In the genomic region with DNA sequence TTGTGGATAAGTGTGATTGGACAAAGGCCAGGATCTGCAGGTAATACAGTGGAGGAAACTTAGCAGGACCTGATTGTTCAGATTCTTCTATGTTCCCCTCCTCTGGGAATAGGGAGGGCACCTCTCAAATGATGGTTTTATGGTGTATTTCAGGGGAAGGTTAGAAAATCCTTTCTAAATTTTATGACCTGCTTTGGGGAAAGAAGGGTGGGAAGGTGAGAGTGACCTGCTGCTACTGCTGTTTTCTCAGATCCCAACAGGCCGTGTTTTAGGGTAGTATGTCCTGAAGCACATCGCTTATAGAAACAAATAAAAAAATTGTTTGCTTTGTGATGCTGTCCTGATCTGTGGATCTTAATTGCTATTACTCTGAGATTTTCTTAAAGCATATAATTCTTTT, we compare ENCODE assay signal across 2 cellular contexts.
TF ChIP-seq lines count a peak whose summit lies in the region.

No MANE protein-coding gene starts in this region.

TF ChIP-seq in GM23338, 12 proteins besides CTCF, POLR2A, EP300 and RAD21 (continues in another document):
- TF ChIP-seq STAT1 (IDR thresholded peaks at IDR 0.05; ENCODE audit: unreplicated experiment): no peak
- TF ChIP-seq, protein P1, sequence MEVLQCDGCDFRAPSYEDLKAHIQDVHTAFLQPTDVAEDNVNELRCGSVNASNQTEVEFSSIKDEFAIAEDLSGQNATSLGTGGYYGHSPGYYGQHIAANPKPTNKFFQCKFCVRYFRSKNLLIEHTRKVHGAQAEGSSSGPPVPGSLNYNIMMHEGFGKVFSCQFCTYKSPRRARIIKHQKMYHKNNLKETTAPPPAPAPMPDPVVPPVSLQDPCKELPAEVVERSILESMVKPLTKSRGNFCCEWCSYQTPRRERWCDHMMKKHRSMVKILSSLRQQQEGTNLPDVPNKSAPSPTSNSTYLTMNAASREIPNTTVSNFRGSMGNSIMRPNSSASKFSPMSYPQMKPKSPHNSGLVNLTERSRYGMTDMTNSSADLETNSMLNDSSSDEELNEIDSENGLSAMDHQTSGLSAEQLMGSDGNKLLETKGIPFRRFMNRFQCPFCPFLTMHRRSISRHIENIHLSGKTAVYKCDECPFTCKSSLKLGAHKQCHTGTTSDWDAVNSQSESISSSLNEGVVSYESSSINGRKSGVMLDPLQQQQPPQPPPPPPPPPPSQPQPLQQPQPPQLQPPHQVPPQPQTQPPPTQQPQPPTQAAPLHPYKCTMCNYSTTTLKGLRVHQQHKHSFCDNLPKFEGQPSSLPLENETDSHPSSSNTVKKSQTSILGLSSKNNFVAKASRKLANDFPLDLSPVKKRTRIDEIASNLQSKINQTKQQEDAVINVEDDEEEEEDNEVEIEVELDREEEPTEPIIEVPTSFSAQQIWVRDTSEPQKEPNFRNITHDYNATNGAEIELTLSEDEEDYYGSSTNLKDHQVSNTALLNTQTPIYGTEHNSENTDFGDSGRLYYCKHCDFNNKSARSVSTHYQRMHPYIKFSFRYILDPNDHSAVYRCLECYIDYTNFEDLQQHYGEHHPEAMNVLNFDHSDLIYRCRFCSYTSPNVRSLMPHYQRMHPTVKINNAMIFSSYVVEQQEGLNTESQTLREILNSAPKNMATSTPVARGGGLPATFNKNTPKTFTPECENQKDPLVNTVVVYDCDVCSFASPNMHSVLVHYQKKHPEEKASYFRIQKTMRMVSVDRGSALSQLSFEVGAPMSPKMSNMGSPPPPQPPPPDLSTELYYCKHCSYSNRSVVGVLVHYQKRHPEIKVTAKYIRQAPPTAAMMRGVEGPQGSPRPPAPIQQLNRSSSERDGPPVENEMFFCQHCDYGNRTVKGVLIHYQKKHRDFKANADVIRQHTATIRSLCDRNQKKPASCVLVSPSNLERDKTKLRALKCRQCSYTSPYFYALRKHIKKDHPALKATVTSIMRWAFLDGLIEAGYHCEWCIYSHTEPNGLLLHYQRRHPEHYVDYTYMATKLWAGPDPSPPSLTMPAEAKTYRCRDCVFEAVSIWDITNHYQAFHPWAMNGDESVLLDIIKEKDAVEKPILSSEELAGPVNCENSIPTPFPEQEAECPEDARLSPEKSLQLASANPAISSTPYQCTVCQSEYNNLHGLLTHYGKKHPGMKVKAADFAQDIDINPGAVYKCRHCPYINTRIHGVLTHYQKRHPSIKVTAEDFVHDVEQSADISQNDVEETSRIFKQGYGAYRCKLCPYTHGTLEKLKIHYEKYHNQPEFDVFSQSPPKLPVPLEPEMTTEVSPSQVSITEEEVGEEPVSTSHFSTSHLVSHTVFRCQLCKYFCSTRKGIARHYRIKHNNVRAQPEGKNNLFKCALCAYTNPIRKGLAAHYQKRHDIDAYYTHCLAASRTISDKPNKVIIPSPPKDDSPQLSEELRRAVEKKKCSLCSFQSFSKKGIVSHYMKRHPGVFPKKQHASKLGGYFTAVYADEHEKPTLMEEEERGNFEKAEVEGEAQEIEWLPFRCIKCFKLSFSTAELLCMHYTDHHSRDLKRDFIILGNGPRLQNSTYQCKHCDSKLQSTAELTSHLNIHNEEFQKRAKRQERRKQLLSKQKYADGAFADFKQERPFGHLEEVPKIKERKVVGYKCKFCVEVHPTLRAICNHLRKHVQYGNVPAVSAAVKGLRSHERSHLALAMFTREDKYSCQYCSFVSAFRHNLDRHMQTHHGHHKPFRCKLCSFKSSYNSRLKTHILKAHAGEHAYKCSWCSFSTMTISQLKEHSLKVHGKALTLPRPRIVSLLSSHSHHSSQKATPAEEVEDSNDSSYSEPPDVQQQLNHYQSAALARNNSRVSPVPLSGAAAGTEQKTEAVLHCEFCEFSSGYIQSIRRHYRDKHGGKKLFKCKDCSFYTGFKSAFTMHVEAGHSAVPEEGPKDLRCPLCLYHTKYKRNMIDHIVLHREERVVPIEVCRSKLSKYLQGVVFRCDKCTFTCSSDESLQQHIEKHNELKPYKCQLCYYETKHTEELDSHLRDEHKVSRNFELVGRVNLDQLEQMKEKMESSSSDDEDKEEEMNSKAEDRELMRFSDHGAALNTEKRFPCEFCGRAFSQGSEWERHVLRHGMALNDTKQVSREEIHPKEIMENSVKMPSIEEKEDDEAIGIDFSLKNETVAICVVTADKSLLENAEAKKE (CRISPR knock-in tag; IDR thresholded peaks at IDR 0.05): no peak
- no peak for TF ChIP-seq ZNF114 (CRISPR knock-in tag; IDR thresholded peaks at IDR 0.05)
- no peak for TF ChIP-seq EZH2phosphoT487 (IDR thresholded peaks at IDR 0.05; ENCODE audit: unreplicated experiment)
- TF ChIP-seq POLR2AphosphoS5 (IDR thresholded peaks at IDR 0.05; ENCODE audit: low read depth): no peak
- no peak for TF ChIP-seq EZH2 (IDR thresholded peaks at IDR 0.05; ENCODE audit: low read depth, unreplicated experiment)
- no peak for TF ChIP-seq ZNF331 (CRISPR knock-in tag; IDR thresholded peaks at IDR 0.05; ENCODE audit: low read depth)
- TF ChIP-seq NANOG (IDR thresholded peaks at IDR 0.05; ENCODE audit: borderline replicate concordance): no peak
- TF ChIP-seq ETS1 (IDR thresholded peaks at IDR 0.05): no peak
- no peak for TF ChIP-seq REST (IDR thresholded peaks at IDR 0.05; ENCODE audit: unreplicated experiment)

TF ChIP-seq in H1, 55 proteins besides CTCF, POLR2A, EP300 and RAD21:
- TF ChIP-seq SAP30 (IDR thresholded peaks at IDR 0.05; ENCODE audit: insufficient read depth, insufficient replicate concordance, low read length) (no peak), CEBPB (IDR thresholded peaks at IDR 0.05; ENCODE audit: low read depth, low read length) (no peak), SIRT6 (IDR thresholded peaks at IDR 0.05; ENCODE audit: low read length) (no peak), CTBP2 (IDR thresholded peaks at IDR 0.05; ENCODE audit: borderline replicate concordance, insufficient read depth, insufficient read length, low read length) (no peak), SRF (IDR thresholded peaks at IDR 0.05; ENCODE audit: low read depth, low read length) (no peak), MAFK (IDR thresholded peaks at IDR 0.05; ENCODE audit: low read depth, low read length) (no peak), GABPA (IDR thresholded peaks at IDR 0.05; ENCODE audit: borderline replicate concordance, insufficient read depth, low read length) (no peak), ZNF274 (IDR thresholded peaks at IDR 0.05; ENCODE audit: borderline replicate concordance, extremely low read depth, low read length) (no peak), TEAD4 (IDR thresholded peaks at IDR 0.05; ENCODE audit: low read depth, low read length) (no peak), POLR2AphosphoS5 (IDR thresholded peaks at IDR 0.05; ENCODE audit: low read depth, low read length) (no peak), KDM4A (IDR thresholded peaks at IDR 0.05; ENCODE audit: low read depth, low read length, severe bottlenecking) (no peak), NANOG (IDR thresholded peaks at IDR 0.05; ENCODE audit: insufficient read depth, low read depth, low read length, poor library complexity, severe bottlenecking) (no peak), KDM1A (IDR thresholded peaks at IDR 0.05; ENCODE audit: borderline replicate concordance, low read length) (no peak), RFX5 (IDR thresholded peaks at IDR 0.05; ENCODE audit: borderline replicate concordance, low read depth, low read length) (no peak), MAX (IDR thresholded peaks at IDR 0.05) (no peak), BRCA1 (IDR thresholded peaks at IDR 0.05; ENCODE audit: low read depth, low read length) (no peak), EZH2 (IDR thresholded peaks at IDR 0.05; ENCODE audit: low read depth, low read length, severe bottlenecking) (no peak), YY1 (IDR thresholded peaks at IDR 0.05; ENCODE audit: low read depth, low read length) (no peak)
- TF ChIP-seq, protein P2, sequence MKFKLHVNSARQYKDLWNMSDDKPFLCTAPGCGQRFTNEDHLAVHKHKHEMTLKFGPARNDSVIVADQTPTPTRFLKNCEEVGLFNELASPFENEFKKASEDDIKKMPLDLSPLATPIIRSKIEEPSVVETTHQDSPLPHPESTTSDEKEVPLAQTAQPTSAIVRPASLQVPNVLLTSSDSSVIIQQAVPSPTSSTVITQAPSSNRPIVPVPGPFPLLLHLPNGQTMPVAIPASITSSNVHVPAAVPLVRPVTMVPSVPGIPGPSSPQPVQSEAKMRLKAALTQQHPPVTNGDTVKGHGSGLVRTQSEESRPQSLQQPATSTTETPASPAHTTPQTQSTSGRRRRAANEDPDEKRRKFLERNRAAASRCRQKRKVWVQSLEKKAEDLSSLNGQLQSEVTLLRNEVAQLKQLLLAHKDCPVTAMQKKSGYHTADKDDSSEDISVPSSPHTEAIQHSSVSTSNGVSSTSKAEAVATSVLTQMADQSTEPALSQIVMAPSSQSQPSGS (IDR thresholded peaks at IDR 0.05; ENCODE audit: low read length): no peak
